10 cellular contexts compared by ENCODE assay signal in the genomic region with DNA sequence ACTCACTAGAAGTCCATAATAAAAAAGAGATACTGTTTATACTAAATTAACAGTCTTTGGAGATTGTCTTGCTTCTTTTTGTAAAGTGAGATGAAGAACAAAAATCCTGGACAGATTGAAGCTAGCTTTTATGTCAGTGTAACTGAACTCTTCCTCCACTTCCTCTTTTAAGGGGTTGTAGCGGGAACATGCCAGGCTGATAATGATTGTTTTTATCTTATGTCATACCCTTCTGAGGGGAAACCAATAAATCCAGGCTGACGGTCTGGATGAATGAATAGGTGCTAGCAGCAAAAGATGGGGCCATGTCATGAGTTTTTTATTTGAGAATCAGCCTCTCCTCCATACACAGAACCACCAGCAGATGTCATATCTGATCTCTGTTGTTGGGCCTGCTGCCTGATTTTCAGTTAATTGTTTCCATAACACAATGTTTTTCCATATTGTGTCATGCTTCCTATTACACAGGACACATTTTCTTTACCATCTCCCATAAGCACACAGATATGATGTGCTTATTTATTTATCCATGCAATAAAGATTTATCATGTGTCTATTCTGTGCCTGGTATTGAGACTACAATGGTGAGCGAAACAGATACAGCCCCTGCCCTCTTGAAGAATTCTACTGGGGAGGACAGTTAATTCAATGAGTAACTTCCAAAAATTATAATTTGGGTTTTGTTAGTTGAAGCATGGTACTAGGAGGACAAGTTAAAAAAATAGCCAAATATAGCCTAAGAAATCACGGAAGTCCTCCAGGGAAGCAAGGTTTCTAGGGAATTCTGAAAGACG. TPM values are rescaled to one million over a fixed set of nuclear protein-coding genes. Genes with fewer than 3 reads are reported as not detected.
DNase-seq lines count a peak whose midpoint lies in the region; ATAC-seq, FAIRE-seq and TF ChIP-seq lines count a peak whose summit lies in the region.
"Had no signal": no experiment of that assay in that cellular context is flagged by ENCODE, and none has a peak within 500 bp of the region (broad histone marks: within the 10 kb centered on the region; RNA-seq: fewer than 3 reads in every experiment).

No MANE protein-coding gene starts in this region.

- CTCF ChIA-PET in RWPE1 (lab: Yijun Ruan, JAX): interaction anchor here (0.6 to 1.3 kb wide), 2 partner anchors 204 to 484 kb away, joined by 3 to 4 read pairs; no protein-coding TSS in a partner anchor
- CTCF ChIA-PET in CD8-positive, alpha-beta memory T cell (lab: Charles Lee): interaction anchor here (1.7 to 2.4 kb wide), 3 partner anchors 10 to 481 kb away, joined by 4 to 8 read pairs (median 5); no protein-coding TSS in a partner anchor

- H2AFZ ChIP-seq in hepatocyte: no peak overlapping the region

- no peaks in the 10 kb centered on the region for H3K9me3 ChIP-seq in hepatocyte (ENCODE audit: low read depth)
- H3K9me3 ChIP-seq in CD8-positive, alpha-beta memory T cell (ENCODE audit: low read length): no peaks in the 10 kb centered on the region
- no peaks in the 10 kb centered on the region for H3K9me3 ChIP-seq in spleen
- H3K9me3 ChIP-seq: left ventricle myocardium inferior had no signal

- H3K27ac ChIP-seq in RWPE1 (no peak overlapping the region), hepatocyte (no peak overlapping the region), spleen (no peak overlapping the region)
- H3K27ac ChIP-seq in CD8-positive, alpha-beta memory T cell (ENCODE audit: low read depth, low read length): no peak overlapping the region
- H3K27ac ChIP-seq: left ventricle myocardium inferior had no signal

- H3K36me3 ChIP-seq in hepatocyte (replicated peaks; ENCODE audit: insufficient read depth, low read depth) (no peaks in the 10 kb centered on the region), spleen (no peaks in the 10 kb centered on the region)
- H3K36me3 ChIP-seq in CD8-positive, alpha-beta memory T cell (ENCODE audit: insufficient read depth, low read length): no peaks in the 10 kb centered on the region
- H3K36me3 ChIP-seq: left ventricle myocardium inferior had no signal

- no peaks in the 10 kb centered on the region for H3K4me1 Mint-ChIP-seq in CD8-positive, alpha-beta memory T cell

- H3K27ac Mint-ChIP-seq in CD8-positive, alpha-beta memory T cell: peak overlapping the region in 1 of 8 donors; percentile 46

- H3K4me2 ChIP-seq in hepatocyte: no peak overlapping the region

- peaks cover 8% of the 10 kb centered on the region for H3K27me3 ChIP-seq in hepatocyte
- no peaks in the 10 kb centered on the region for H3K27me3 ChIP-seq in CD8-positive, alpha-beta memory T cell (ENCODE audit: insufficient read depth, low read length, poor library complexity, severe bottlenecking)
- peaks cover 0 to 28% (median under 1%) of the 10 kb centered on the region in 7 donors for H3K27me3 ChIP-seq in spleen (replicated peaks in 1 of 7)

- POLR2A ChIA-PET in RWPE1 (lab: Yijun Ruan, JAX; ENCODE audit: low non-redundant PET): no interaction called here
- POLR2A ChIA-PET in CD8-positive, alpha-beta memory T cell (lab: Charles Lee): no interaction called here

- no peaks in the 10 kb centered on the region for H3K36me3 Mint-ChIP-seq in CD8-positive, alpha-beta memory T cell

- TF ChIP-seq POLR2A in spleen (IDR thresholded peaks at IDR 0.05): no peak

- intact Hi-C loops in spleen (cut with DNase I; ENCODE audit: low total_unique reads): no loop called here

- no peak overlapping the region for H3K4me3 Mint-ChIP-seq in CD8-positive, alpha-beta memory T cell

- TF ChIP-seq CTCF in D721Med (IDR thresholded peaks at IDR 0.05; ENCODE audit: insufficient read depth, missing control alignments): peak; percentile 35
- TF ChIP-seq CTCF in RWPE1 (conservative IDR thresholded peaks at IDR 0.05; ENCODE audit: low read depth): peak; percentile 24; the same call in 1 of the 2 replicates
- TF ChIP-seq CTCF in hepatocyte (IDR thresholded peaks at IDR 0.05; ENCODE audit: poor library complexity): peak; percentile 52
- TF ChIP-seq CTCF in spleen (IDR thresholded peaks at IDR 0.05 in 8 of 11, conservative IDR thresholded peaks at IDR 0.05 in 3 of 11): no peak

- H3K9me2 ChIP-seq in hepatocyte (replicated peaks; ENCODE audit: insufficient read depth): no peaks in the 10 kb centered on the region

- no peaks in the 10 kb centered on the region for H3K4me1 ChIP-seq in hepatocyte (ENCODE audit: insufficient read depth)
- H3K4me1 ChIP-seq in CD8-positive, alpha-beta memory T cell (ENCODE audit: insufficient read depth, low read length): no peaks in the 10 kb centered on the region
- no peaks in the 10 kb centered on the region for H3K4me1 ChIP-seq in spleen
- H3K4me1 ChIP-seq: left ventricle myocardium inferior had no signal

- H3K9me3 Mint-ChIP-seq in CD8-positive, alpha-beta memory T cell: peaks cover 0 to 3% (median 0%) of the 10 kb centered on the region in 5 donors

- H3K4me3 ChIP-seq in hepatocyte (no peak overlapping the region), spleen (no peak overlapping the region)
- no peak overlapping the region for H3K4me3 ChIP-seq in CD8-positive, alpha-beta memory T cell (ENCODE audit: low read length)
- H3K4me3 ChIP-seq: left ventricle myocardium inferior had no signal

- 70% methylated on average over 5 of the region's 5 CpGs for WGBS in hepatocyte (ENCODE audit: low lambda C conversion rate, missing lambda C conversion rate)
- 59 to 69% (median 61%) methylated on average over 5 of the region's 5 CpGs for WGBS in spleen, 5 donors

- no peaks in the 10 kb centered on the region for H3K79me2 ChIP-seq in hepatocyte

- no peak for DNase-seq in D721Med (ENCODE audit: insufficient read length, low spot score)
- peak; percentile 2 for DNase-seq in KG1 (lab: John Stamatoyannopoulos, UW)
- DNase-seq in RWPE1 (ENCODE audit: low spot score): peak; percentile 22
- DNase-seq in hepatocyte (ENCODE audit: low spot score): peak; percentile 16
- no peak for DNase-seq in CD8-positive, alpha-beta memory T cell
- DNase-seq in spleen: no peak
- no peak for DNase-seq in activated T-cell treated with anti-CD3 and anti-CD28 coated beads for 4 hours
- DNase-seq: Karpas-422, left ventricle myocardium inferior had no signal

- FAIRE-seq in D721Med (lab: Jason Lieb, UNC): peak; percentile 83

- no peaks in the 10 kb centered on the region for H4K20me1 ChIP-seq in hepatocyte (ENCODE audit: insufficient read depth, poor library complexity, severe bottlenecking)

- no peak for ATAC-seq in HG02642 (IDR thresholded peaks at IDR 0.05; ENCODE audit: poor library complexity, unreplicated experiment)

- peaks cover 15 to 23% of the 10 kb centered on the region in 2 donors for H3K27me3 Mint-ChIP-seq in CD8-positive, alpha-beta memory T cell

RNA-seq across cellular contexts. Expression of a gene that starts 33.5 kb away (rescaled TPM):
- 27.7 and 34.6 TPM in 2 replicates for total RNA-seq in hepatocyte
- 25.3 and 29.1 TPM in 2 replicates for polyA plus RNA-seq in hepatocyte
- total RNA-seq in CD8-positive, alpha-beta memory T cell: 10 to 100 TPM; 36.6 to 38.8 TPM
- polyA plus RNA-seq in CD8-positive, alpha-beta memory T cell: 29.0 TPM
- total RNA-seq in spleen: 10 to 100 TPM in 6 of 7 donors, 1 to 10 TPM in 1; 9.4 to 32.3 (median 15.6) TPM
- 1 to 10 TPM; 1.9 to 5.6 (median 3.4) TPM for polyA plus RNA-seq in spleen

Comparison
In these comparisons a context has a peak if more than half of its experiments do, and no peak if none do; other contexts are left out.
1. DNase-seq: peak in KG1 (single experiment), RWPE1 (single experiment) and hepatocyte (single experiment); none in D721Med (single experiment), CD8-positive, alpha-beta memory T cell (0 of 5), spleen (single experiment) and activated T-cell treated with anti-CD3 and anti-CD28 coated beads for 4 hours (single experiment).
2. CTCF ChIP-seq: peak in D721Med (single experiment), RWPE1 (single experiment) and hepatocyte (single experiment); none in spleen (0 of 11).